In genomic region chr3:100563228-100563627, GRCh38 we compare ENCODE assay signal across 22 cellular contexts. TPM values are rescaled to one million over a fixed set of nuclear protein-coding genes. Genes with fewer than 3 reads are reported as not detected.
"Had no signal": no experiment of that assay in that cellular context is flagged by ENCODE, and none has a peak within 500 bp of the region (broad histone marks: within the 10 kb centered on the region; RNA-seq: fewer than 3 reads in every experiment).

No MANE protein-coding gene starts in this region.

- ATAC-seq: activated T-cell treated with anti-CD3 and anti-CD28 coated beads, Interleukin-2, amount 50 U/mL, for 72 hours; effector memory CD8-positive, alpha-beta T cell; left lung; stimulated activated memory B cell treated with anti-CD40 and anti-IgM and Interleukin-4, amounts not matched to agents 10 μg/mL and 1 μg/mL and 100 μg/mL, for 72 hours had no signal

- H3K9me3 ChIP-seq: left lung, thoracic aorta, upper lobe of left lung had no signal

- H3K9me3 Mint-ChIP-seq: activated T-cell treated with anti-CD3 and anti-CD28 coated beads, Interleukin-2, amount 50 U/mL, for 72 hours; effector memory CD8-positive, alpha-beta T cell; stimulated activated memory B cell treated with anti-CD40 and anti-IgM and Interleukin-4, amounts not matched to agents 10 μg/mL and 1 μg/mL and 100 μg/mL, for 72 hours had no signal

- H3K36me3 Mint-ChIP-seq: activated naive CD8-positive, alpha-beta T cell; stimulated activated memory B cell treated with anti-CD40 and anti-IgM and Interleukin-4, amounts not matched to agents 10 μg/mL and 1 μg/mL and 100 μg/mL, for 72 hours had no signal

- H3K27me3 ChIP-seq: left lung, upper lobe of left lung had no signal

- H3K27ac ChIP-seq: left lung, thoracic aorta, upper lobe of left lung had no signal

- H3K27me3 Mint-ChIP-seq: activated naive CD8-positive, alpha-beta T cell; effector memory CD8-positive, alpha-beta T cell; progenitor cell of endocrine pancreas; stimulated activated memory B cell treated with anti-CD40 and anti-IgM and Interleukin-4, amounts not matched to agents 10 μg/mL and 1 μg/mL and 100 μg/mL, for 72 hours had no signal

- DNase-seq: activated CD4-positive, CD25-positive, alpha-beta regulatory T cell treated with anti-CD3 and anti-CD28 coated beads, Interleukin-2, amount 50 U/mL, for 72 hours; activated gamma-delta T cell treated with Interleukin-2 at 50 U/mL for 16 hours; activated T-cell treated with anti-CD3 and anti-CD28 coated beads, Interleukin-2, amount 50 U/mL, for 72 hours; amygdala; caudate nucleus; effector memory CD8-positive, alpha-beta T cell; foreskin melanocyte; glutamatergic neuron; kidney; left lung; stimulated activated CD4-positive, alpha-beta T cell treated with anti-CD3 and anti-CD28 coated beads, Interleukin-4, amount 100 ng/mL, for 4 hours; T-helper 2 cell; upper lobe of left lung had no signal

- H3K27ac Mint-ChIP-seq: activated naive CD8-positive, alpha-beta T cell; activated T-cell treated with anti-CD3 and anti-CD28 coated beads, Interleukin-2, amount 50 U/mL, for 72 hours; effector memory CD8-positive, alpha-beta T cell; progenitor cell of endocrine pancreas; stimulated activated memory B cell treated with anti-CD40 and anti-IgM and Interleukin-4, amounts not matched to agents 10 μg/mL and 1 μg/mL and 100 μg/mL, for 72 hours had no signal

- H3K4me3 ChIP-seq: left lung, thoracic aorta, upper lobe of left lung had no signal

- H3K4me3 Mint-ChIP-seq: activated naive CD8-positive, alpha-beta T cell; activated T-cell treated with anti-CD3 and anti-CD28 coated beads, Interleukin-2, amount 50 U/mL, for 72 hours; effector memory CD8-positive, alpha-beta T cell; stimulated activated memory B cell treated with anti-CD40 and anti-IgM and Interleukin-4, amounts not matched to agents 10 μg/mL and 1 μg/mL and 100 μg/mL, for 72 hours had no signal

- H3K4me1 Mint-ChIP-seq: stimulated activated memory B cell treated with anti-CD40 and anti-IgM and Interleukin-4, amounts not matched to agents 10 μg/mL and 1 μg/mL and 100 μg/mL, for 72 hours had no signal

- H3K36me3 ChIP-seq: left lung, upper lobe of left lung had no signal

RNA-seq across cellular contexts. Expression of gene ADGRG7, which starts 46.2 kb away (rescaled TPM):
- total RNA-seq: activated CD8-positive, alpha-beta memory T cell treated with anti-CD3 and anti-CD28 coated beads for 36 hours; activated T-cell treated with anti-CD3 and anti-CD28 coated beads, Interleukin-2, amount 50 U/mL, for 72 hours; dermis microvascular lymphatic vessel endothelial cell; fibroblast of lung; kidney; left lung; mononuclear cell; omental fat pad; thoracic aorta; upper lobe of left lung had no signal
